In genomic region chr6:140052757-140053729, GRCh38 we compare ENCODE assay signal across 9 cellular contexts.
DNase-seq lines count a peak whose midpoint lies in the region; ATAC-seq and TF ChIP-seq lines count a peak whose summit lies in the region.
"Had no signal": no experiment of that assay in that cellular context is flagged by ENCODE, and none has a peak within 500 bp of the region (broad histone marks: within the 10 kb centered on the region; RNA-seq: fewer than 3 reads in every experiment).

No MANE protein-coding gene starts in this region.

- H3K9ac ChIP-seq in mesendoderm (ENCODE audit: low read length): no peak overlapping the region
- H3K9ac ChIP-seq: KMS-11 had no signal

- no peaks in the 10 kb centered on the region for H3K79me1 ChIP-seq in mesendoderm (ENCODE audit: low read length)

- no peak overlapping the region for H2BK5ac ChIP-seq in mesendoderm (ENCODE audit: low read length)

- no peak overlapping the region for H2BK15ac ChIP-seq in mesendoderm (replicated peaks; ENCODE audit: low read depth)

- H4K5ac ChIP-seq in mesendoderm (ENCODE audit: low read length): no peak overlapping the region

- in situ Hi-C loops in G401 (cut with HindIII; ENCODE audit: low sequenced_read_pairs): no loop called here

- DNase-seq in G401 (ENCODE audit: low spot score) (peak; percentile 29), Kasumi-1 (lab: John Stamatoyannopoulos, UW) (peak; percentile 39 to 48), body of pancreas (peak in 1 of 4 donors; percentile 13), mesendoderm (peak; percentile 52), HuH-7 (ENCODE audit: low spot score) (no peak), DMS114 treated with DMSO at 0.1 percent for 48 hours (lab: John Stamatoyannopoulos, UW; ENCODE audit: unreplicated experiment) (no peak)

- H3K9me3 ChIP-seq in body of pancreas: no peaks in the 10 kb centered on the region

- H3K27me3 ChIP-seq in body of pancreas (no peaks in the 10 kb centered on the region), mesendoderm (ENCODE audit: insufficient read depth, low read length, poor library complexity) (no peaks in the 10 kb centered on the region)

- H3K23ac ChIP-seq in mesendoderm (ENCODE audit: low read length): no peak overlapping the region

- intact Hi-C loops in body of pancreas (cut with DNase I): no loop called here

- ATAC-seq in body of pancreas (no peak), HG02798 (IDR thresholded peaks at IDR 0.05; ENCODE audit: poor library complexity, unreplicated experiment) (no peak), HG02852 (IDR thresholded peaks at IDR 0.05; ENCODE audit: unreplicated experiment) (no peak)

- 77 to 79% methylated on average over 6 of the region's 6 CpGs for WGBS in body of pancreas, 2 donors
- WGBS in mesendoderm (ENCODE audit: extremely low coverage, insufficient coverage, low lambda C conversion rate): no CpG with 5 or more reads among the region's 6 CpGs

- H3K4me2 ChIP-seq in mesendoderm (ENCODE audit: low read length): no peak overlapping the region
- H3K4me2 ChIP-seq: KMS-11 had no signal

- TF ChIP-seq POLR2A in body of pancreas (IDR thresholded peaks at IDR 0.05): no peak

- H3K36me3 ChIP-seq in body of pancreas (replicated peaks in 1 of 2; ENCODE audit: insufficient read depth in 1 of 2, low read depth in 2 of 2) (no peaks in the 10 kb centered on the region), mesendoderm (ENCODE audit: control insufficient read depth, insufficient read depth, low read length) (no peaks in the 10 kb centered on the region)

- no peak overlapping the region for H4K8ac ChIP-seq in mesendoderm (ENCODE audit: low read depth, low read length)

- TF ChIP-seq CTCF in body of pancreas (IDR thresholded peaks at IDR 0.05): peak in 5 of 7 experiments; percentile 30 to 48 (median 42)

- no peaks in the 10 kb centered on the region for H3K79me2 ChIP-seq in mesendoderm (ENCODE audit: control insufficient read depth, insufficient read depth, low read length)

- no peak overlapping the region for H2AK5ac ChIP-seq in mesendoderm (ENCODE audit: low read length)

- H3K4me1 ChIP-seq in body of pancreas: no peaks in the 10 kb centered on the region
- no peaks in the 10 kb centered on the region for H3K4me1 ChIP-seq in mesendoderm (ENCODE audit: control insufficient read depth, low read depth, low read length)

- no peak overlapping the region for H2BK120ac ChIP-seq in mesendoderm (ENCODE audit: low read depth, low read length)

- H3K27ac ChIP-seq in body of pancreas (no peak overlapping the region), mesendoderm (ENCODE audit: low read depth, low read length) (no peak overlapping the region)
- H3K27ac ChIP-seq: KMS-11 had no signal

- H3K4me3 ChIP-seq in body of pancreas: no peak overlapping the region
- H3K4me3 ChIP-seq in mesendoderm (ENCODE audit: low read length): no peak overlapping the region

- H3K56ac ChIP-seq in mesendoderm (ENCODE audit: low read length): no peak overlapping the region

- H3K18ac ChIP-seq in mesendoderm (ENCODE audit: low read length): no peak overlapping the region

- H3K4ac ChIP-seq in mesendoderm (ENCODE audit: low read depth, low read length): no peak overlapping the region

Comparison
In these comparisons a context has a peak if more than half of its experiments do, and no peak if none do; other contexts are left out.
1. DNase-seq: peak in G401 (single experiment), Kasumi-1 (2 of 2) and mesendoderm (single experiment); none in HuH-7 (single experiment) and DMS114 treated with DMSO at 0.1 percent for 48 hours (single experiment).